In the genomic region with DNA sequence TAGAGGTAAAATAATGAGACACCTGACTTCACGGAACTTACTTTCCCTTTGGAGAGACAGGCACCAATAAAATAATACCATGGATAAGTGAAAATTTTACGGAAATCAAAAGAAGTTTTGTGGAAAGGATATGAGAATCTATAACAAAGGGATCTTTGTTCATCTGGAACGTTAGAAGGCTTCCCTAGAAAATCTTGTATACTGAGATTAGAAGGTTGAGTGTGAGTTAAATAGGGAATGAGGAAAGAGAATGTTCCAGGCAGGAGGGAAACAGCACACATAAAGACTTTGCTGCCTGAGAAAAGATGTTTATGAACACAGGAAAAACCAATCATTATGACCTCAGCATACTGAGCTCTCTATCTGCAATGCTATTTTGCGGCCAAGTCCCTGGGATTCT, we compare ENCODE assay signal across 1 cellular context.
TF ChIP-seq lines count a peak whose summit lies in the region.

No MANE protein-coding gene starts in this region.

TF ChIP-seq in H1, 55 proteins besides CTCF, POLR2A, EP300 and RAD21:
- TF ChIP-seq CTBP2 (IDR thresholded peaks at IDR 0.05; ENCODE audit: borderline replicate concordance, insufficient read depth, insufficient read length, low read length) (no peak), FOSL1 (IDR thresholded peaks at IDR 0.05; ENCODE audit: insufficient read depth, low read depth, low read length) (no peak), ZNF274 (IDR thresholded peaks at IDR 0.05; ENCODE audit: borderline replicate concordance, extremely low read depth, low read length) (no peak), TBP (IDR thresholded peaks at IDR 0.05; ENCODE audit: low read depth, low read length) (no peak), BRCA1 (IDR thresholded peaks at IDR 0.05; ENCODE audit: low read depth, low read length) (no peak), EZH2 (IDR thresholded peaks at IDR 0.05; ENCODE audit: low read depth, low read length, severe bottlenecking) (no peak), CBX8 (IDR thresholded peaks at IDR 0.05; ENCODE audit: borderline replicate concordance, low read depth, low read length) (no peak), BACH1 (IDR thresholded peaks at IDR 0.05; ENCODE audit: low read length) (no peak), CHD2 (IDR thresholded peaks at IDR 0.05; ENCODE audit: low read length) (no peak), BCL11A (IDR thresholded peaks at IDR 0.05; ENCODE audit: low read depth in 2 of 2, low read length in 2 of 2) (no peak), TEAD4 (IDR thresholded peaks at IDR 0.05; ENCODE audit: low read depth, low read length) (no peak), MAFK (IDR thresholded peaks at IDR 0.05; ENCODE audit: low read depth, low read length) (no peak), KDM4A (IDR thresholded peaks at IDR 0.05; ENCODE audit: low read depth, low read length, severe bottlenecking) (no peak)
- TF ChIP-seq, protein P1, sequence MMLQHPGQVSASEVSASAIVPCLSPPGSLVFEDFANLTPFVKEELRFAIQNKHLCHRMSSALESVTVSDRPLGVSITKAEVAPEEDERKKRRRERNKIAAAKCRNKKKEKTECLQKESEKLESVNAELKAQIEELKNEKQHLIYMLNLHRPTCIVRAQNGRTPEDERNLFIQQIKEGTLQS (IDR thresholded peaks at IDR 0.05; ENCODE audit: insufficient read depth, low read depth, low read length) = no peak
- TF ChIP-seq, protein P2, sequence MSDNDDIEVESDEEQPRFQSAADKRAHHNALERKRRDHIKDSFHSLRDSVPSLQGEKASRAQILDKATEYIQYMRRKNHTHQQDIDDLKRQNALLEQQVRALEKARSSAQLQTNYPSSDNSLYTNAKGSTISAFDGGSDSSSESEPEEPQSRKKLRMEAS (IDR thresholded peaks at IDR 0.05) = no peak
- TF ChIP-seq, protein P3, sequence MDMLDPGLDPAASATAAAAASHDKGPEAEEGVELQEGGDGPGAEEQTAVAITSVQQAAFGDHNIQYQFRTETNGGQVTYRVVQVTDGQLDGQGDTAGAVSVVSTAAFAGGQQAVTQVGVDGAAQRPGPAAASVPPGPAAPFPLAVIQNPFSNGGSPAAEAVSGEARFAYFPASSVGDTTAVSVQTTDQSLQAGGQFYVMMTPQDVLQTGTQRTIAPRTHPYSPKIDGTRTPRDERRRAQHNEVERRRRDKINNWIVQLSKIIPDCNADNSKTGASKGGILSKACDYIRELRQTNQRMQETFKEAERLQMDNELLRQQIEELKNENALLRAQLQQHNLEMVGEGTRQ (IDR thresholded peaks at IDR 0.05; ENCODE audit: low read length) = no peak
